ENCODE assay signal across 2 cellular contexts in the genomic region with DNA sequence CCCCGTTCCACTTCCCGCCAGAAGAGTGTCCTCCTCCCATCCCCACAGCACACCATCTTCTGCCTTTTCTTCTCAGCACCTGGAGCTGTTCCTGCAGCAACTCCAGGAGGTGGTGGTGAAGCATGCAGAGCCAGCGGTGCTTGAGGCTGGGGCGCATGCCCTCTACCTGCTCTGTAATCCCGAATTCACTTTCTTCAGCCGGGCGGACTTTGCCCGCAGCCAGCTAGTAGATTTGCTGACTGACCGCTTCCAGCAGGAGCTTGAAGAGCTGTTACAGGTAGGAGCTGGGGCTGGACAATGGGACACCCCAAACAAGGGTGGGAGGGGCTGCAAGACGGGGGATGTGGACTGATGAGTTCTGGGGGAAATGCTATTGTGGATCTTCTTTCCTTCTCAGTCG.
TF ChIP-seq lines count a peak whose summit lies in the region.

No MANE protein-coding gene starts in this region.

TF ChIP-seq in GM12878, 131 proteins besides CTCF, POLR2A, EP300 and RAD21:
- no peak for TF ChIP-seq ZBED1 (IDR thresholded peaks at IDR 0.05; ENCODE audit: borderline replicate concordance)
- TF ChIP-seq, protein P1, sequence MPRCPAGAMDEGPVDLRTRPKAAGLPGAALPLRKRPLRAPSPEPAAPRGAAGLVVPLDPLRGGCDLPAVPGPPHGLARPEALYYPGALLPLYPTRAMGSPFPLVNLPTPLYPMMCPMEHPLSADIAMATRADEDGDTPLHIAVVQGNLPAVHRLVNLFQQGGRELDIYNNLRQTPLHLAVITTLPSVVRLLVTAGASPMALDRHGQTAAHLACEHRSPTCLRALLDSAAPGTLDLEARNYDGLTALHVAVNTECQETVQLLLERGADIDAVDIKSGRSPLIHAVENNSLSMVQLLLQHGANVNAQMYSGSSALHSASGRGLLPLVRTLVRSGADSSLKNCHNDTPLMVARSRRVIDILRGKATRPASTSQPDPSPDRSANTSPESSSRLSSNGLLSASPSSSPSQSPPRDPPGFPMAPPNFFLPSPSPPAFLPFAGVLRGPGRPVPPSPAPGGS (IDR thresholded peaks at IDR 0.05; ENCODE audit: borderline replicate concordance, insufficient read depth, low read depth, low read length, poor library complexity, severe bottlenecking): no peak
- TF ChIP-seq YY1 (IDR thresholded peaks at IDR 0.05; ENCODE audit: low read depth, low read length): no peak
- no peak for TF ChIP-seq CEBPB (IDR thresholded peaks at IDR 0.05; ENCODE audit: borderline replicate concordance in 1 of 2, low read depth in 2 of 2, low read length in 2 of 2)
- no peak for TF ChIP-seq SIN3A (IDR thresholded peaks at IDR 0.05; ENCODE audit: low read depth, low read length)
- TF ChIP-seq FOXK2 (IDR thresholded peaks at IDR 0.05): no peak
- TF ChIP-seq MTA2 (IDR thresholded peaks at IDR 0.05; ENCODE audit: low read depth): no peak
- TF ChIP-seq TARDBP (IDR thresholded peaks at IDR 0.05; ENCODE audit: borderline replicate concordance): no peak
- no peak for TF ChIP-seq ZNF274 (IDR thresholded peaks at IDR 0.05; ENCODE audit: insufficient read depth, insufficient read length)
- TF ChIP-seq DPF2 (IDR thresholded peaks at IDR 0.05): no peak
- TF ChIP-seq NR2C1 (IDR thresholded peaks at IDR 0.05): no peak
- TF ChIP-seq, protein P2, sequence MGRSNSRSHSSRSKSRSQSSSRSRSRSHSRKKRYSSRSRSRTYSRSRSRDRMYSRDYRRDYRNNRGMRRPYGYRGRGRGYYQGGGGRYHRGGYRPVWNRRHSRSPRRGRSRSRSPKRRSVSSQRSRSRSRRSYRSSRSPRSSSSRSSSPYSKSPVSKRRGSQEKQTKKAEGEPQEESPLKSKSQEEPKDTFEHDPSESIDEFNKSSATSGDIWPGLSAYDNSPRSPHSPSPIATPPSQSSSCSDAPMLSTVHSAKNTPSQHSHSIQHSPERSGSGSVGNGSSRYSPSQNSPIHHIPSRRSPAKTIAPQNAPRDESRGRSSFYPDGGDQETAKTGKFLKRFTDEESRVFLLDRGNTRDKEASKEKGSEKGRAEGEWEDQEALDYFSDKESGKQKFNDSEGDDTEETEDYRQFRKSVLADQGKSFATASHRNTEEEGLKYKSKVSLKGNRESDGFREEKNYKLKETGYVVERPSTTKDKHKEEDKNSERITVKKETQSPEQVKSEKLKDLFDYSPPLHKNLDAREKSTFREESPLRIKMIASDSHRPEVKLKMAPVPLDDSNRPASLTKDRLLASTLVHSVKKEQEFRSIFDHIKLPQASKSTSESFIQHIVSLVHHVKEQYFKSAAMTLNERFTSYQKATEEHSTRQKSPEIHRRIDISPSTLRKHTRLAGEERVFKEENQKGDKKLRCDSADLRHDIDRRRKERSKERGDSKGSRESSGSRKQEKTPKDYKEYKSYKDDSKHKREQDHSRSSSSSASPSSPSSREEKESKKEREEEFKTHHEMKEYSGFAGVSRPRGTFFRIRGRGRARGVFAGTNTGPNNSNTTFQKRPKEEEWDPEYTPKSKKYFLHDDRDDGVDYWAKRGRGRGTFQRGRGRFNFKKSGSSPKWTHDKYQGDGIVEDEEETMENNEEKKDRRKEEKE (IDR thresholded peaks at IDR 0.05): no peak
- TF ChIP-seq, protein P3, sequence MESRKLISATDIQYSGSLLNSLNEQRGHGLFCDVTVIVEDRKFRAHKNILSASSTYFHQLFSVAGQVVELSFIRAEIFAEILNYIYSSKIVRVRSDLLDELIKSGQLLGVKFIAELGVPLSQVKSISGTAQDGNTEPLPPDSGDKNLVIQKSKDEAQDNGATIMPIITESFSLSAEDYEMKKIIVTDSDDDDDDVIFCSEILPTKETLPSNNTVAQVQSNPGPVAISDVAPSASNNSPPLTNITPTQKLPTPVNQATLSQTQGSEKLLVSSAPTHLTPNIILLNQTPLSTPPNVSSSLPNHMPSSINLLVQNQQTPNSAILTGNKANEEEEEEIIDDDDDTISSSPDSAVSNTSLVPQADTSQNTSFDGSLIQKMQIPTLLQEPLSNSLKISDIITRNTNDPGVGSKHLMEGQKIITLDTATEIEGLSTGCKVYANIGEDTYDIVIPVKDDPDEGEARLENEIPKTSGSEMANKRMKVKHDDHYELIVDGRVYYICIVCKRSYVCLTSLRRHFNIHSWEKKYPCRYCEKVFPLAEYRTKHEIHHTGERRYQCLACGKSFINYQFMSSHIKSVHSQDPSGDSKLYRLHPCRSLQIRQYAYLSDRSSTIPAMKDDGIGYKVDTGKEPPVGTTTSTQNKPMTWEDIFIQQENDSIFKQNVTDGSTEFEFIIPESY (IDR thresholded peaks at IDR 0.05): no peak
- no peak for TF ChIP-seq SREBF2 (IDR thresholded peaks at IDR 0.05; ENCODE audit: low read length)
- no peak for TF ChIP-seq RELA (IDR thresholded peaks at IDR 0.05; ENCODE audit: borderline replicate concordance, partially characterized antibody)
- TF ChIP-seq SMAD1 (IDR thresholded peaks at IDR 0.05; ENCODE audit: low read depth, partially characterized antibody): no peak
- no peak for TF ChIP-seq NFIC (IDR thresholded peaks at IDR 0.05; ENCODE audit: low read depth, low read length)
- TF ChIP-seq MYB (IDR thresholded peaks at IDR 0.05; ENCODE audit: borderline replicate concordance, low read depth, low read length): no peak

TF ChIP-seq in liver, 16 proteins besides CTCF, POLR2A, EP300 and RAD21:
- TF ChIP-seq SP1 (IDR thresholded peaks at IDR 0.05) (peak; percentile 66), TAF1 (conservative IDR thresholded peaks at IDR 0.05) (no peak), YY1 (IDR thresholded peaks at IDR 0.05) (no peak), HNF4A (conservative IDR thresholded peaks at IDR 0.05) (peak; percentile 77 to 87), HNF4G (IDR thresholded peaks at IDR 0.05) (peak; percentile 68)
